15 cellular contexts compared by ENCODE assay signal in the genomic region with DNA sequence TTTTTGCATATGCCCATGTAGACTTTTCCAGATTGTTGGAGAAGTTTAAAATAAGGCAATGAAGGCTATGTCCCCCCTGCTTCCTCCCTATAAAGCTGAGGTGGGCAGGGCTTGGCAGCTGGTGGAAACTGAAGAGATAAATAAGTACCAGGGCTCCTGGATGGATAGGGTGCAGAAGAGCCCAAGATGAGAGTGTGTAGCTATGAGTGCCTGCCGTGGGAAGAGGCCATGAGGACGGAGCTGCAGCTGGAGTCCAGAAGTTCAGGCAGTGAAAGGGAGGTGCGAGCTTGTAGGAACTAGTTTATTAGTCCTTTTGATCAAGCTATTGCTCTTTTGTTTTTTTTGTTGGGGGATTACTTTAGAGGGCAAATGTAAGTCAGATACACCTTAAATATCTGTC. TPM values are rescaled to one million over a fixed set of nuclear protein-coding genes. Genes with fewer than 3 reads are reported as not detected.
DNase-seq lines count a peak whose midpoint lies in the region; ATAC-seq, FAIRE-seq and TF ChIP-seq lines count a peak whose summit lies in the region.
"Had no signal": no experiment of that assay in that cellular context is flagged by ENCODE, and none has a peak within 500 bp of the region (broad histone marks: within the 10 kb centered on the region; RNA-seq: fewer than 3 reads in every experiment).

No MANE protein-coding gene starts in this region.

- TF ChIP-seq POLR2A in A549 (IDR thresholded peaks at IDR 0.05; ENCODE audit: low read length) = no peak

- no peak for TF ChIP-seq RAD21 in A549 (conservative IDR thresholded peaks at IDR 0.05 in 1 of 2, IDR thresholded peaks at IDR 0.05 in 1 of 2)

- H3K4me3 ChIP-seq in A549 (no peak overlapping the region), ascending aorta (no peak overlapping the region), rectal smooth muscle tissue (ENCODE audit: low read length) (no peak overlapping the region)
- H3K4me3 ChIP-seq: prostate gland had no signal

- peak in 1 of 2 experiments; percentile 25; a peak in 2 of 6 replicates for ATAC-seq in A549
- ATAC-seq in left cardiac atrium = peak; percentile 44 to 55
- ATAC-seq: activated naive CD8-positive, alpha-beta T cell treated with anti-CD3 and anti-CD28 coated beads, Interleukin-2, amount 50 U/mL, for 24 hours; naive thymus-derived CD8-positive, alpha-beta T cell; stimulated activated naive CD8-positive, alpha-beta T cell treated with anti-CD3 and anti-CD28 coated beads, Interleukin-15, Interleukin-2, amounts not matched to agents 100 U/mL and 50 U/mL, for 24 hours had no signal

- DNase-seq in A549 (ENCODE audit: low read depth in 1 of 2, low spot score in 1 of 2) = no peak
- DNase-seq in ascending aorta (ENCODE audit: low spot score in 2 of 2) = no peak
- no peak for DNase-seq in left cardiac atrium
- DNase-seq in activated CD8-positive, alpha-beta memory T cell treated with anti-CD3 and anti-CD28 coated beads, Interleukin-2, amount 50 U/mL, for 48 hours = no peak
- no peak for DNase-seq in GF-D8 (lab: John Stamatoyannopoulos, UW)
- no peak for DNase-seq in MV-4-11 (lab: John Stamatoyannopoulos, UW)
- DNase-seq in islet precursor cell = no peak
- DNase-seq: activated CD8-positive, alpha-beta memory T cell treated with anti-CD3 and anti-CD28 coated beads for 24 hours; activated naive CD8-positive, alpha-beta T cell treated with anti-CD3 and anti-CD28 coated beads, Interleukin-2, amount 50 U/mL, for 24 hours; central memory CD4-positive, alpha-beta T cell; effector CD8-positive, alpha-beta T cell; naive thymus-derived CD8-positive, alpha-beta T cell; stimulated activated naive CD8-positive, alpha-beta T cell treated with anti-CD3 and anti-CD28 coated beads, Interleukin-15, Interleukin-2, amounts not matched to agents 100 U/mL and 50 U/mL, for 24 hours had no signal

- peaks cover 0 to 31% of the 10 kb centered on the region in 2 donors for H3K36me3 ChIP-seq in ascending aorta
- peaks cover 2% of the 10 kb centered on the region for H3K36me3 ChIP-seq in rectal smooth muscle tissue (ENCODE audit: control insufficient read depth, insufficient read depth, low read length)
- H3K36me3 ChIP-seq: prostate gland had no signal

- H3K27ac ChIP-seq in A549 (peak overlapping the region in 1 of 2 experiments; percentile 72; a peak in 3 of 6 replicates), ascending aorta (peak overlapping the region; percentile 54 to 65), rectal smooth muscle tissue (ENCODE audit: low read depth, low read length) (peak overlapping the region; percentile 38)
- H3K27ac ChIP-seq: prostate gland had no signal

- H3K4me2 ChIP-seq in A549 = peak overlapping the region; percentile 46; the same call in 1 of the 3 replicates

- TF ChIP-seq EP300 in A549 (IDR thresholded peaks at IDR 0.05) = no peak

- 91% methylated on average over 3 of the region's 3 CpGs for WGBS in A549 (ENCODE audit: missing lambda C conversion rate)

- POLR2A ChIA-PET in A549 (lab: Yijun Ruan, JAX) = no interaction called here

- FAIRE-seq in A549 (lab: Jason Lieb, UNC) = no peak

- H3K27me3 ChIP-seq in ascending aorta (no peaks in the 10 kb centered on the region), rectal smooth muscle tissue (ENCODE audit: control insufficient read depth, insufficient read depth, low read length) (no peaks in the 10 kb centered on the region)

- no peak overlapping the region for H3K9ac ChIP-seq in rectal smooth muscle tissue (ENCODE audit: low read length)

- intact Hi-C loops in ascending aorta (cut with DNase I) (no loop called here), left cardiac atrium (cut with DNase I) (loop anchor here in 1 of 2 donors (5.0 to 10.0 kb wide), 2 partner anchors 49 to 53 kb away; no protein-coding TSS in a partner anchor)

- TF ChIP-seq CTCF in A549 (IDR thresholded peaks at IDR 0.05) = no peak
- TF ChIP-seq CTCF in ascending aorta (IDR thresholded peaks at IDR 0.05) = no peak

- CTCF ChIA-PET in A549 (lab: Yijun Ruan, JAX) = interaction anchor here (1.0 to 1.2 kb wide), 3 partner anchors 17 to 242 kb away, joined by 3 to 5 read pairs (median 3); no protein-coding TSS in a partner anchor

- H3K4me1 ChIP-seq in A549 = peaks cover 79% of the 10 kb centered on the region
- peaks cover 0 to 16% of the 10 kb centered on the region in 2 donors for H3K4me1 ChIP-seq in ascending aorta
- peaks cover 16% of the 10 kb centered on the region for H3K4me1 ChIP-seq in rectal smooth muscle tissue (ENCODE audit: control insufficient read depth, insufficient read depth, low read length)
- H3K4me1 ChIP-seq: prostate gland had no signal

- no peaks in the 10 kb centered on the region for H3K9me3 ChIP-seq in A549
- no peaks in the 10 kb centered on the region for H3K9me3 ChIP-seq in ascending aorta
- H3K9me3 ChIP-seq: prostate gland had no signal

TF ChIP-seq in A549, 52 proteins besides CTCF, POLR2A, EP300 and RAD21:
- no peak for TF ChIP-seq NFE2L2 (conservative IDR thresholded peaks at IDR 0.05; ENCODE audit: low read length)
- TF ChIP-seq, protein P1, sequence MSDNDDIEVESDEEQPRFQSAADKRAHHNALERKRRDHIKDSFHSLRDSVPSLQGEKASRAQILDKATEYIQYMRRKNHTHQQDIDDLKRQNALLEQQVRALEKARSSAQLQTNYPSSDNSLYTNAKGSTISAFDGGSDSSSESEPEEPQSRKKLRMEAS (IDR thresholded peaks at IDR 0.05) = no peak

RNA-seq across cellular contexts. Expression of a gene that starts 52.4 kb away (rescaled TPM):
- polyA plus RNA-seq in A549 (2011; rRNA removed) (39.5 and 49.4 TPM in 2 replicates), A549 (2017; fragmentation: RNase III; extraction: RNeasy Plus Mini Kit Qiagen cat#74134 plus additional on column Dnase treatment) (50.6 to 59.7 TPM (median 56.5 TPM) in 3 replicates)
- polyA plus RNA-seq in A549 (2012; cell fraction: cytosol; rRNA removed) = 6.7 and 8.0 TPM in 2 replicates
- 18.3 and 28.7 TPM in 2 replicates for polyA plus RNA-seq in A549 (2012; cell fraction: nucleus; rRNA removed)
- 71.1 and 91.9 TPM in 2 replicates for polyA minus RNA-seq in A549 (2011; rRNA and poly(A)+ RNA removed)
- total RNA-seq in ascending aorta (58.6 TPM), left cardiac atrium (10 to 100 TPM; 29.0 to 31.2 TPM)
